ENCODE assay signal across 21 cellular contexts in genomic region chr1:194004146-194004545, GRCh38.
"Had no signal": no experiment of that assay in that cellular context is flagged by ENCODE, and none has a peak within 500 bp of the region (broad histone marks: within the 10 kb centered on the region; RNA-seq: fewer than 3 reads in every experiment).

No MANE protein-coding gene starts in this region.

- H3K4me3 ChIP-seq: breast epithelium, esophagus muscularis mucosa, gastroesophageal sphincter, heart left ventricle, ovary, psoas muscle, thyroid gland had no signal

- H3K4me1 ChIP-seq: breast epithelium, esophagus muscularis mucosa, gastroesophageal sphincter, heart left ventricle, psoas muscle, thyroid gland had no signal

- ATAC-seq: activated CD4-positive, CD25-positive, alpha-beta regulatory T cell treated with anti-CD3 and anti-CD28 coated beads, Interleukin-2, amount 50 U/mL, for 24 hours; gastroesophageal sphincter; heart left ventricle; left ventricle myocardium superior; psoas muscle; right cardiac atrium had no signal

- DNase-seq: activated CD8-positive, alpha-beta memory T cell treated with anti-CD3 and anti-CD28 coated beads for 24 hours; activated CD8-positive, alpha-beta memory T cell treated with anti-CD3 and anti-CD28 coated beads, Interleukin-2, amount 50 U/mL, for 48 hours; activated effector memory CD4-positive, alpha-beta T cell treated with anti-CD3 and anti-CD28 coated beads, Interleukin-2, amount 50 U/mL, for 16 hours; activated naive CD4-positive, alpha-beta T cell treated with anti-CD3 and anti-CD28 coated beads, Interleukin-2, amount 50 U/mL, for 16 hours; activated T-cell treated with anti-CD3 and anti-CD28 coated beads, Interleukin-2, amount 50 U/mL, for 48 hours; aorta; cerebellar nuclear complex; effector CD8-positive, alpha-beta T cell; heart left ventricle; left ventricle myocardium superior; ovary; psoas muscle; right cardiac atrium; stimulated activated CD4-positive, alpha-beta T cell treated with anti-CD3 and anti-CD28 coated beads, Interleukin-2, amount 100 ng/mL, for 24 hours; stimulated activated naive CD4-positive, alpha-beta T cell treated with Interleukin-2 at 50 U/mL for 16 hours; T1000; thyroid gland had no signal

- H3K27ac ChIP-seq: breast epithelium, esophagus muscularis mucosa, gastroesophageal sphincter, heart left ventricle, ovary, psoas muscle, thyroid gland had no signal

- H3K27me3 ChIP-seq: breast epithelium, esophagus muscularis mucosa, gastroesophageal sphincter, heart left ventricle, ovary, thyroid gland had no signal

- H3K9me3 ChIP-seq: esophagus muscularis mucosa, gastroesophageal sphincter, ovary, psoas muscle, thyroid gland had no signal

- H3K36me3 ChIP-seq: breast epithelium, esophagus muscularis mucosa, gastroesophageal sphincter, heart left ventricle, ovary, thyroid gland had no signal
